ENCODE assay signal across 18 cellular contexts in genomic region chr13:29480893-29481525, GRCh38.
"Had no signal": no experiment of that assay in that cellular context is flagged by ENCODE, and none has a peak within 500 bp of the region (broad histone marks: within the 10 kb centered on the region; RNA-seq: fewer than 3 reads in every experiment).

No MANE protein-coding gene starts in this region.

- H3K4me1 Mint-ChIP-seq: activated CD4-positive, alpha-beta memory T cell treated with anti-CD3 and anti-CD28 coated beads, Interleukin-2, amount 10 ng/mL, durations not matched to agents 7 days and 5 days; activated naive CD4-positive, alpha-beta T cell treated with anti-CD3 and anti-CD28 coated beads, Interleukin-2, amount 10 ng/mL, durations not matched to agents 7 days and 5 days had no signal

- H3K4me3 ChIP-seq: ascending aorta, upper lobe of left lung had no signal

- H3K36me3 Mint-ChIP-seq: activated naive CD4-positive, alpha-beta T cell treated with anti-CD3 and anti-CD28 coated beads, Interleukin-2, amount 10 ng/mL, durations not matched to agents 7 days and 5 days; WTC11 had no signal

- H3K4me3 Mint-ChIP-seq: activated CD4-positive, alpha-beta memory T cell treated with anti-CD3 and anti-CD28 coated beads, Interleukin-2, amount 10 ng/mL, durations not matched to agents 7 days and 5 days; activated naive CD4-positive, alpha-beta T cell treated with anti-CD3 and anti-CD28 coated beads, Interleukin-2, amount 10 ng/mL, durations not matched to agents 7 days and 5 days; activated T-cell treated with anti-CD3 and anti-CD28 coated beads, Interleukin-2, amount 50 U/mL, for 24 hours; nephron; stimulated activated naive CD8-positive, alpha-beta T cell treated with anti-CD3 and anti-CD28 coated beads, Interleukin-15, Interleukin-2, amounts not matched to agents 100 ng/mL and 50 ng/mL, for 24 hours; WTC11 had no signal

- H3K27me3 ChIP-seq: ascending aorta, upper lobe of left lung had no signal

- DNase-seq: activated CD4-positive, alpha-beta memory T cell treated with anti-CD3 and anti-CD28 coated beads, Interleukin-2, amount 10 ng/mL, durations not matched to agents 7 days and 5 days; activated CD4-positive, alpha-beta T cell treated with anti-CD3 and anti-CD28 coated beads for 4 hours; activated naive CD4-positive, alpha-beta T cell treated with anti-CD3 and anti-CD28 coated beads, Interleukin-2, amount 10 ng/mL, durations not matched to agents 7 days and 5 days; activated T-cell treated with anti-CD3 and anti-CD28 coated beads, Interleukin-2, amount 50 U/mL, for 24 hours; kidney; nucleus accumbens; right cardiac atrium; small intestine; stimulated activated CD4-positive, alpha-beta T cell treated with anti-CD3 and anti-CD28 coated beads, Interleukin-4, amount 100 ng/mL, for 4 hours; stimulated activated CD8-positive, alpha-beta memory T cell treated with anti-CD3 and anti-CD28 coated beads, Interleukin-4, amount 100 ng/mL, for 48 hours; T-helper 2 cell had no signal

- H3K4me1 ChIP-seq: ascending aorta, upper lobe of left lung had no signal

- ATAC-seq: esophagus mucosa, WTC11 had no signal

- H3K27ac ChIP-seq: ascending aorta, upper lobe of left lung had no signal

- H3K9me3 ChIP-seq: ascending aorta, upper lobe of left lung had no signal

- H3K36me3 ChIP-seq: upper lobe of left lung had no signal

- H3K27ac Mint-ChIP-seq: activated CD4-positive, alpha-beta memory T cell treated with anti-CD3 and anti-CD28 coated beads, Interleukin-2, amount 10 ng/mL, durations not matched to agents 7 days and 5 days; activated naive CD4-positive, alpha-beta T cell treated with anti-CD3 and anti-CD28 coated beads, Interleukin-2, amount 10 ng/mL, durations not matched to agents 7 days and 5 days; activated T-cell treated with anti-CD3 and anti-CD28 coated beads, Interleukin-2, amount 50 U/mL, for 24 hours; nephron; progenitor cell of endocrine pancreas; stimulated activated naive CD8-positive, alpha-beta T cell treated with anti-CD3 and anti-CD28 coated beads, Interleukin-15, Interleukin-2, amounts not matched to agents 100 ng/mL and 50 ng/mL, for 24 hours; WTC11 had no signal
